ENCODE assay signal across 10 cellular contexts in the genomic region with DNA sequence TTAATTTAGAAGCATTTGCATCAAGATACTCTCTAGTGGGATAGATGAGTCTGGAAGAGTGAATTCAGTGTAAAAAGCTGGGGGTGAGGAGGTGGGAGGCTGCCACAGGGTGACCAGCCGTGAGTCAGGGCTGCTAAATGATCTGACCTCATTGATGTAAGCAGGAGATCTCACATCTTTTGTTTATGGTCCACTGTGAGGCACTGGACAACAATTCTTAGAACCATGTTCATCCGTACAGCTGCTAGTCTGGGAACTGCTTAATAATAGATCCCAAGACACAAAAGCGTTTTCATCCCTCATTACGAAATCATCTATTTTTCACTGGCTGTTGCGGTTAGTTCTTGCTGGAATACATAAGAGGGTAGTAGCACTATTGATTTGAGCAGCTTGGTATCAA. TPM values are rescaled to one million over a fixed set of nuclear protein-coding genes. Genes with fewer than 3 reads are reported as not detected.
A peak's percentile ranks its signal among the peaks of the same experiment; 100 is the strongest.
DNase-seq lines count a peak whose midpoint lies in the region; ATAC-seq and TF ChIP-seq lines count a peak whose summit lies in the region.
"Had no signal": no experiment of that assay in that cellular context is flagged by ENCODE, and none has a peak within 500 bp of the region (broad histone marks: within the 10 kb centered on the region; RNA-seq: fewer than 3 reads in every experiment).

No MANE protein-coding gene starts in this region.

- peaks cover 9% of the 10 kb centered on the region for H3K36me3 Mint-ChIP-seq in activated naive CD4-positive, alpha-beta T cell treated with anti-CD3 and anti-CD28 coated beads for 36 hours (ENCODE audit: low read depth)
- peaks cover 34% of the 10 kb centered on the region for H3K36me3 Mint-ChIP-seq in activated naive CD4-positive, alpha-beta T cell treated with anti-CD3 and anti-CD28 coated beads, Interleukin-2, amount 10 ng/mL, durations not matched to agents 7 days and 5 days
- peaks cover 76% of the 10 kb centered on the region for H3K36me3 Mint-ChIP-seq in effector memory CD8-positive, alpha-beta T cell (ENCODE audit: insufficient read depth)
- peaks cover 15% of the 10 kb centered on the region for H3K36me3 Mint-ChIP-seq in activated CD4-positive, alpha-beta T cell treated with anti-CD3 and anti-CD28 coated beads, Interleukin-2, amount 10 ng/mL, durations not matched to agents 24 days and 14 days (ENCODE audit: low read depth)

- peak overlapping the region; percentile 98 for H3K27ac ChIP-seq in vagina
- H3K27ac ChIP-seq: BLaER1 treated with 17β-estradiol and CSF1 and Interleukin-3, amounts not matched to agents 10 nM and 100 nM; upper lobe of right lung had no signal

- no peaks in the 10 kb centered on the region for H3K9me3 ChIP-seq in vagina
- H3K9me3 ChIP-seq: BLaER1 treated with 17β-estradiol and CSF1 and Interleukin-3, amounts not matched to agents 10 nM and 100 nM; upper lobe of right lung had no signal

- no peaks in the 10 kb centered on the region for H3K27me3 ChIP-seq in vagina
- H3K27me3 ChIP-seq: upper lobe of right lung had no signal

- CTCF ChIA-PET in activated naive CD4-positive, alpha-beta T cell treated with anti-CD3 and anti-CD28 coated beads for 36 hours (lab: Charles Lee) = interaction anchor here (0.5 to 6.3 kb wide), 5 partner anchors 15 to 503 kb away, joined by 3 to 101 read pairs (median 6); no protein-coding TSS in a partner anchor
- CTCF ChIA-PET in activated naive CD4-positive, alpha-beta T cell treated with anti-CD3 and anti-CD28 coated beads, Interleukin-2, amount 10 ng/mL, durations not matched to agents 7 days and 5 days (lab: Charles Lee) = interaction anchor here (0.5 to 5.8 kb wide), 5 partner anchors 9 to 497 kb away, joined by 3 to 141 read pairs (median 3); no protein-coding TSS in a partner anchor

- H3K36me3 ChIP-seq in vagina = peaks cover 0 to 12% of the 10 kb centered on the region in 2 donors

- DNase-seq in activated naive CD4-positive, alpha-beta T cell treated with anti-CD3 and anti-CD28 coated beads for 36 hours = no peak
- DNase-seq in activated naive CD4-positive, alpha-beta T cell treated with anti-CD3 and anti-CD28 coated beads, Interleukin-2, amount 10 ng/mL, durations not matched to agents 7 days and 5 days = no peak
- DNase-seq in effector memory CD8-positive, alpha-beta T cell = no peak
- peak; percentile 81 for DNase-seq in myocyte (ENCODE audit: low read depth)
- no peak for DNase-seq in vagina (ENCODE audit: extremely low spot score in 2 of 2)
- no peak for DNase-seq in NOMO-1 treated with DMSO at 0.1 percent for 48 hours (lab: John Stamatoyannopoulos, UW; ENCODE audit: unreplicated experiment)
- no peak for DNase-seq in activated CD4-positive, alpha-beta T cell treated with anti-CD3 and anti-CD28 coated beads, Interleukin-2, amount 10 ng/mL, durations not matched to agents 24 days and 14 days
- DNase-seq: upper lobe of right lung had no signal

- intact Hi-C loops in activated naive CD4-positive, alpha-beta T cell treated with anti-CD3 and anti-CD28 coated beads for 36 hours (cut with micrococcal nuclease) = loop anchor here (5.0 to 10.0 kb wide), 3 partner anchors 179 to 783 kb away; partner anchors contain the start of genes TBC1D1 and TLR6
- intact Hi-C loops in vagina (cut with DNase I) = loop anchor here (5.0 kb wide), 1 partner anchor 501 kb away; no protein-coding TSS in a partner anchor
- intact Hi-C loops in activated CD4-positive, alpha-beta T cell treated with anti-CD3 and anti-CD28 coated beads, Interleukin-2, amount 10 ng/mL, durations not matched to agents 24 days and 14 days (cut with micrococcal nuclease) = no loop called here

- H3K4me3 ChIP-seq in vagina = no peak overlapping the region
- H3K4me3 ChIP-seq: BLaER1 treated with 17β-estradiol and CSF1 and Interleukin-3, amounts not matched to agents 10 nM and 100 nM; upper lobe of right lung had no signal

- ATAC-seq in effector memory CD8-positive, alpha-beta T cell (replicated peaks) = no peak
- no peak for ATAC-seq in GM21390 (IDR thresholded peaks at IDR 0.05; ENCODE audit: unreplicated experiment)
- ATAC-seq: upper lobe of right lung had no signal

- H3K4me1 Mint-ChIP-seq in activated naive CD4-positive, alpha-beta T cell treated with anti-CD3 and anti-CD28 coated beads for 36 hours (ENCODE audit: low read depth) = peaks cover 81% of the 10 kb centered on the region
- H3K4me1 Mint-ChIP-seq in activated naive CD4-positive, alpha-beta T cell treated with anti-CD3 and anti-CD28 coated beads, Interleukin-2, amount 10 ng/mL, durations not matched to agents 7 days and 5 days = peaks cover 76% of the 10 kb centered on the region
- H3K4me1 Mint-ChIP-seq in effector memory CD8-positive, alpha-beta T cell (ENCODE audit: low read depth in 2 of 2) = peaks cover 56 to 73% of the 10 kb centered on the region in 2 donors
- peaks cover 31% of the 10 kb centered on the region for H3K4me1 Mint-ChIP-seq in activated CD4-positive, alpha-beta T cell treated with anti-CD3 and anti-CD28 coated beads, Interleukin-2, amount 10 ng/mL, durations not matched to agents 24 days and 14 days

- no peaks in the 10 kb centered on the region for H3K9me3 Mint-ChIP-seq in activated naive CD4-positive, alpha-beta T cell treated with anti-CD3 and anti-CD28 coated beads for 36 hours
- no peaks in the 10 kb centered on the region for H3K9me3 Mint-ChIP-seq in activated naive CD4-positive, alpha-beta T cell treated with anti-CD3 and anti-CD28 coated beads, Interleukin-2, amount 10 ng/mL, durations not matched to agents 7 days and 5 days
- no peaks in the 10 kb centered on the region for H3K9me3 Mint-ChIP-seq in effector memory CD8-positive, alpha-beta T cell
- no peaks in the 10 kb centered on the region for H3K9me3 Mint-ChIP-seq in activated CD4-positive, alpha-beta T cell treated with anti-CD3 and anti-CD28 coated beads, Interleukin-2, amount 10 ng/mL, durations not matched to agents 24 days and 14 days

- no peaks in the 10 kb centered on the region for H3K27me3 Mint-ChIP-seq in activated naive CD4-positive, alpha-beta T cell treated with anti-CD3 and anti-CD28 coated beads for 36 hours (ENCODE audit: low read depth)
- no peaks in the 10 kb centered on the region for H3K27me3 Mint-ChIP-seq in activated naive CD4-positive, alpha-beta T cell treated with anti-CD3 and anti-CD28 coated beads, Interleukin-2, amount 10 ng/mL, durations not matched to agents 7 days and 5 days
- no peaks in the 10 kb centered on the region for H3K27me3 Mint-ChIP-seq in effector memory CD8-positive, alpha-beta T cell
- H3K27me3 Mint-ChIP-seq in activated CD4-positive, alpha-beta T cell treated with anti-CD3 and anti-CD28 coated beads, Interleukin-2, amount 10 ng/mL, durations not matched to agents 24 days and 14 days = peaks cover 8% of the 10 kb centered on the region

- peaks cover 86% of the 10 kb centered on the region for H3K4me1 ChIP-seq in vagina

- no peak for TF ChIP-seq POLR2A in vagina (IDR thresholded peaks at IDR 0.05)

- no peak overlapping the region for H3K4me3 Mint-ChIP-seq in activated naive CD4-positive, alpha-beta T cell treated with anti-CD3 and anti-CD28 coated beads for 36 hours
- H3K4me3 Mint-ChIP-seq in activated naive CD4-positive, alpha-beta T cell treated with anti-CD3 and anti-CD28 coated beads, Interleukin-2, amount 10 ng/mL, durations not matched to agents 7 days and 5 days = no peak overlapping the region
- peak overlapping the region; percentile 8 to 75 for H3K4me3 Mint-ChIP-seq in effector memory CD8-positive, alpha-beta T cell
- no peak overlapping the region for H3K4me3 Mint-ChIP-seq in activated CD4-positive, alpha-beta T cell treated with anti-CD3 and anti-CD28 coated beads, Interleukin-2, amount 10 ng/mL, durations not matched to agents 24 days and 14 days

- no peak for TF ChIP-seq CTCF in vagina (IDR thresholded peaks at IDR 0.05)

- peak overlapping the region; percentile 19 for H3K27ac Mint-ChIP-seq in activated naive CD4-positive, alpha-beta T cell treated with anti-CD3 and anti-CD28 coated beads for 36 hours
- H3K27ac Mint-ChIP-seq in activated naive CD4-positive, alpha-beta T cell treated with anti-CD3 and anti-CD28 coated beads, Interleukin-2, amount 10 ng/mL, durations not matched to agents 7 days and 5 days = no peak overlapping the region
- peak overlapping the region; percentile 49 to 88 for H3K27ac Mint-ChIP-seq in effector memory CD8-positive, alpha-beta T cell
- no peak overlapping the region for H3K27ac Mint-ChIP-seq in activated CD4-positive, alpha-beta T cell treated with anti-CD3 and anti-CD28 coated beads, Interleukin-2, amount 10 ng/mL, durations not matched to agents 24 days and 14 days

RNA-seq across cellular contexts. Expression of gene KLF3, which starts 14.1 kb away (rescaled TPM):
- 10 to 100 TPM; 15.2 to 15.8 TPM for total RNA-seq in activated naive CD4-positive, alpha-beta T cell treated with anti-CD3 and anti-CD28 coated beads for 36 hours
- total RNA-seq in myocyte = 12.5 and 15.7 TPM in 2 replicates
- polyA plus RNA-seq in myocyte (2012) = 5.2 TPM
- 85.4 TPM for total RNA-seq in vagina
- 0.83 and 1.0 TPM in 2 replicates for total RNA-seq in activated CD4-positive, alpha-beta T cell treated with anti-CD3 and anti-CD28 coated beads, Interleukin-2, amount 10 ng/mL, durations not matched to agents 24 days and 14 days

Comparison
In these comparisons a context has a peak if more than half of its experiments do, and no peak if none do; other contexts are left out.
1. H3K27ac Mint-ChIP-seq: peak in activated naive CD4-positive, alpha-beta T cell treated with anti-CD3 and anti-CD28 coated beads for 36 hours (single experiment) and effector memory CD8-positive, alpha-beta T cell (2 of 2); none in activated naive CD4-positive, alpha-beta T cell treated with anti-CD3 and anti-CD28 coated beads, Interleukin-2, amount 10 ng/mL, durations not matched to agents 7 days and 5 days (single experiment) and activated CD4-positive, alpha-beta T cell treated with anti-CD3 and anti-CD28 coated beads, Interleukin-2, amount 10 ng/mL, durations not matched to agents 24 days and 14 days (single experiment).
2. H3K4me3 Mint-ChIP-seq: peak in effector memory CD8-positive, alpha-beta T cell (2 of 2); none in activated naive CD4-positive, alpha-beta T cell treated with anti-CD3 and anti-CD28 coated beads for 36 hours (single experiment), activated naive CD4-positive, alpha-beta T cell treated with anti-CD3 and anti-CD28 coated beads, Interleukin-2, amount 10 ng/mL, durations not matched to agents 7 days and 5 days (single experiment) and activated CD4-positive, alpha-beta T cell treated with anti-CD3 and anti-CD28 coated beads, Interleukin-2, amount 10 ng/mL, durations not matched to agents 24 days and 14 days (single experiment).